In the genomic region with DNA sequence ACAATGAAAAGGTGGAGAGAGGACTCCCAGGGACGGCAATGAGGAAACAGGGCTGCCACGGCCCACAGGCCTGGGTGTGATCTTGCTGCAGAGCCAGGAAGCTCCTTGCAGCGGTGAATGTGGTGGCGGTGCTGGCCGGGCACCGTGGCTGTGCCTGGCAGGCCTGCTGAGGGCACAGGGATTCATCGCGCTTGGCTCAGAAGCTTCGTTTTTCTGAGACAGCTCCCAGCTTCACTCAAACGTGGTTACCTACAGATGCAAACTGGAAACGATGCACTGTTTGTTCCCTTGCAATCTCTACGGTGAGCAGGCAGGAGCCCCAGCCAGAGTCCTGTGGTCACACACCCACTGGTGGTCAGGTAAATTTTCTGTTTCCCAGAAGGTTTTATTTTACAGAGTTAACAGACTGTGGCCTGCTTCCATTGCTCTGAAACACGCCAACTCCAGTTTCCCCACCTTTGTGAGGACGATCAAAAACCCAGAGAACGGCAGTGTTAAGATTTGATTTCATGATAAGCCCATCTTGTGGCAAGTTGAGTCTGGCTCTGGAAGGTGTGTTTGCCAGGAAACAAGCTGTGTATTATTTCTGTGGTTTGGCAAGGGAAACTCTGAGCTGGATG, we compare ENCODE assay signal across 11 cellular contexts.
A peak's percentile ranks its signal among the peaks of the same experiment; 100 is the strongest.
DNase-seq lines count a peak whose midpoint lies in the region; ATAC-seq and TF ChIP-seq lines count a peak whose summit lies in the region.
"Had no signal": no experiment of that assay in that cellular context is flagged by ENCODE, and none has a peak within 500 bp of the region (broad histone marks: within the 10 kb centered on the region; RNA-seq: fewer than 3 reads in every experiment).

No MANE protein-coding gene starts in this region.

- peak overlapping the region; percentile 96 for H3K27ac Mint-ChIP-seq in activated T-helper 1 cell treated with anti-CD3 and anti-CD28 coated beads, Interleukin-12 subunit alpha, Interleukin-12 subunit beta, Interleukin-2, Interleukin-4 antibody, amounts not matched to agents 30 ng/mL and 10 ng/mL and 1 ng/mL, durations not matched to agents 14 hours and 24 hours and 36 hours

- no peaks in the 10 kb centered on the region for H3K4me1 ChIP-seq in lung (ENCODE audit: control insufficient read depth in 2 of 2, insufficient read depth in 2 of 2, low read length in 2 of 2)
- H3K4me1 ChIP-seq: Caco-2 had no signal

- H3K36me3 ChIP-seq in lung (ENCODE audit: control insufficient read depth in 2 of 2, insufficient read depth in 2 of 2, low read length in 2 of 2): no peaks in the 10 kb centered on the region

- H3K9me3 ChIP-seq in lung (ENCODE audit: control insufficient read depth in 2 of 2, insufficient read depth in 1 of 2, low read length in 1 of 2): no peaks in the 10 kb centered on the region
- H3K9me3 ChIP-seq: Caco-2 had no signal

- H3K27me3 ChIP-seq in lung (ENCODE audit: control insufficient read depth, insufficient read depth): no peaks in the 10 kb centered on the region

- TF ChIP-seq CTCF in lung (IDR thresholded peaks at IDR 0.05; ENCODE audit: control extremely low read depth, extremely low read depth): no peak

- H3K9me3 Mint-ChIP-seq in activated T-helper 1 cell treated with anti-CD3 and anti-CD28 coated beads, Interleukin-12 subunit alpha, Interleukin-12 subunit beta, Interleukin-2, Interleukin-4 antibody, amounts not matched to agents 30 ng/mL and 10 ng/mL and 1 ng/mL, durations not matched to agents 14 hours and 24 hours and 36 hours: peaks cover 10% of the 10 kb centered on the region

- H3K27ac ChIP-seq in lung (ENCODE audit: low read depth in 1 of 2, low read length in 1 of 2): no peak overlapping the region

- DNase-seq in stimulated activated CD4-positive, alpha-beta T cell treated with anti-CD3 and anti-CD28 coated beads, Interleukin-1b, Interleukin-23, amount 100 ng/mL, for 48 hours: peak; percentile 77
- no peak for DNase-seq in stimulated activated CD4-positive, alpha-beta T cell treated with anti-CD3 and anti-CD28 coated beads, Interleukin-2, amount 100 ng/mL, for 48 hours
- no peak for DNase-seq in activated T-helper 1 cell treated with anti-CD3 and anti-CD28 coated beads, Interleukin-12 subunit alpha, Interleukin-12 subunit beta, Interleukin-2, Interleukin-4 antibody, amounts not matched to agents 30 ng/mL and 10 ng/mL and 1 ng/mL, durations not matched to agents 14 hours and 24 hours and 36 hours (ENCODE audit: low spot score)
- DNase-seq in lung (ENCODE audit: low spot score) (peak; percentile 22), HUDEP-2 (lab: John Stamatoyannopoulos, UW; ENCODE audit: unreplicated experiment in 76 of 76) (no peak), kidney glomerular epithelial cell (lab: John Stamatoyannopoulos, UW) (no peak)
- DNase-seq: Caco-2, islet precursor cell had no signal

- peak overlapping the region; percentile 35 for H3K4me3 Mint-ChIP-seq in activated T-helper 1 cell treated with anti-CD3 and anti-CD28 coated beads, Interleukin-12 subunit alpha, Interleukin-12 subunit beta, Interleukin-2, Interleukin-4 antibody, amounts not matched to agents 30 ng/mL and 10 ng/mL and 1 ng/mL, durations not matched to agents 14 hours and 24 hours and 36 hours

- H3K4me1 Mint-ChIP-seq in activated T-helper 1 cell treated with anti-CD3 and anti-CD28 coated beads, Interleukin-12 subunit alpha, Interleukin-12 subunit beta, Interleukin-2, Interleukin-4 antibody, amounts not matched to agents 30 ng/mL and 10 ng/mL and 1 ng/mL, durations not matched to agents 14 hours and 24 hours and 36 hours (ENCODE audit: low read depth): peaks cover 71% of the 10 kb centered on the region

- intact Hi-C loops in activated T-helper 1 cell treated with anti-CD3 and anti-CD28 coated beads, Interleukin-12 subunit alpha, Interleukin-12 subunit beta, Interleukin-2, Interleukin-4 antibody, amounts not matched to agents 30 ng/mL and 10 ng/mL and 1 ng/mL, durations not matched to agents 14 hours and 24 hours and 36 hours (cut with micrococcal nuclease): loop anchor here (1.0 to 5.0 kb wide), 6 partner anchors 13 to 260 kb away; no protein-coding TSS in a partner anchor

- H3K27me3 Mint-ChIP-seq in activated T-helper 1 cell treated with anti-CD3 and anti-CD28 coated beads, Interleukin-12 subunit alpha, Interleukin-12 subunit beta, Interleukin-2, Interleukin-4 antibody, amounts not matched to agents 30 ng/mL and 10 ng/mL and 1 ng/mL, durations not matched to agents 14 hours and 24 hours and 36 hours (ENCODE audit: insufficient read depth): no peaks in the 10 kb centered on the region

- H3K36me3 Mint-ChIP-seq in activated T-helper 1 cell treated with anti-CD3 and anti-CD28 coated beads, Interleukin-12 subunit alpha, Interleukin-12 subunit beta, Interleukin-2, Interleukin-4 antibody, amounts not matched to agents 30 ng/mL and 10 ng/mL and 1 ng/mL, durations not matched to agents 14 hours and 24 hours and 36 hours (ENCODE audit: low read depth): peaks cover 5% of the 10 kb centered on the region

- ATAC-seq in lung (ENCODE audit: insufficient read depth, low FRiP score) (no peak), HG02642 (IDR thresholded peaks at IDR 0.05; ENCODE audit: poor library complexity, unreplicated experiment) (no peak), GM19467 (IDR thresholded peaks at IDR 0.05; ENCODE audit: unreplicated experiment) (no peak)

- H3K4me3 ChIP-seq in lung: no peak overlapping the region
- H3K4me3 ChIP-seq: smooth muscle cell had no signal

- WGBS in lung, 2 donors: 42 to 57% methylated on average over 15 of the region's 15 CpGs

Comparison
In these comparisons a context has a peak if more than half of its experiments do, and no peak if none do; other contexts are left out.
1. DNase-seq: peak in stimulated activated CD4-positive, alpha-beta T cell treated with anti-CD3 and anti-CD28 coated beads, Interleukin-1b, Interleukin-23, amount 100 ng/mL, for 48 hours (single experiment) and lung (single experiment); none in stimulated activated CD4-positive, alpha-beta T cell treated with anti-CD3 and anti-CD28 coated beads, Interleukin-2, amount 100 ng/mL, for 48 hours (0 of 2), activated T-helper 1 cell treated with anti-CD3 and anti-CD28 coated beads, Interleukin-12 subunit alpha, Interleukin-12 subunit beta, Interleukin-2, Interleukin-4 antibody, amounts not matched to agents 30 ng/mL and 10 ng/mL and 1 ng/mL, durations not matched to agents 14 hours and 24 hours and 36 hours (single experiment), HUDEP-2 (0 of 76) and kidney glomerular epithelial cell (single experiment).